Comparison of ENCODE assay signal across 2 cellular contexts in the genomic region with DNA sequence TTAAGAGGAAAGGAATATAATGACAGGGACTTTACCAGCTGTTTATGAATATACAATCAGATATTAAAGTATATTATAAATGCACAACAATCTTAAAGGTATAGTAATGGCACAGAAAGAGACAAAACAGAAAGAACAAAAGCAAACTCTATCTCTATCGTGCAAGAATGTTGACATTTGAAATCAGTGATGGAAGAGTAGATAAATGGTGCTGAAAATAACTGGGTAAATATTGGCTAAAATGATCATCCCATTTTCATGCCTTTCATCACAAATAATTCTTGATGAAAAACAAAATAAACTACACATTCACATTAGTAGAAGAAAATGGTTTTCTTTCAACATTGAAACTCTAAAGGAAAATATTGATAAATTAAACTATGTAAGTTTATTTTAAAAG.
TF ChIP-seq lines count a peak whose summit lies in the region.

No MANE protein-coding gene starts in this region.

TF ChIP-seq in HepG2, 621 proteins besides CTCF, POLR2A, EP300 and RAD21:
- TF ChIP-seq SOX13 (IDR thresholded peaks at IDR 0.05) (no peak), SOX13 (CRISPR knock-in tag; conservative IDR thresholded peaks at IDR 0.05 in 1 of 2, IDR thresholded peaks at IDR 0.05 in 1 of 2) (peak in 1 of 2 experiments; percentile 74; a peak in 2 of 4 replicates), POGZ (CRISPR knock-in tag; IDR thresholded peaks at IDR 0.05) (no peak), ZNF772 (CRISPR knock-in tag; IDR thresholded peaks at IDR 0.05) (no peak), ARNT2 (CRISPR knock-in tag; IDR thresholded peaks at IDR 0.05; ENCODE audit: low read depth) (no peak), MEF2D (CRISPR knock-in tag; IDR thresholded peaks at IDR 0.05) (0 out of 2 replicates have a peak, but pooled peaks have one; percentile 26), SOX5 (CRISPR knock-in tag; IDR thresholded peaks at IDR 0.05; ENCODE audit: borderline replicate concordance) (peak; percentile 34; the same call in 1 of the 2 replicates), GATAD2A (CRISPR knock-in tag; IDR thresholded peaks at IDR 0.05) (peak; percentile 31; the same call in 1 of the 2 replicates), AHR (CRISPR knock-in tag; IDR thresholded peaks at IDR 0.05) (no peak), FOXA3 (CRISPR knock-in tag; IDR thresholded peaks at IDR 0.05) (peak; percentile 55; the same call in 1 of the 2 replicates), NCOA2 (CRISPR knock-in tag; IDR thresholded peaks at IDR 0.05) (peak; percentile 65; the same call in 1 of the 2 replicates)
- TF ChIP-seq, protein P1, sequence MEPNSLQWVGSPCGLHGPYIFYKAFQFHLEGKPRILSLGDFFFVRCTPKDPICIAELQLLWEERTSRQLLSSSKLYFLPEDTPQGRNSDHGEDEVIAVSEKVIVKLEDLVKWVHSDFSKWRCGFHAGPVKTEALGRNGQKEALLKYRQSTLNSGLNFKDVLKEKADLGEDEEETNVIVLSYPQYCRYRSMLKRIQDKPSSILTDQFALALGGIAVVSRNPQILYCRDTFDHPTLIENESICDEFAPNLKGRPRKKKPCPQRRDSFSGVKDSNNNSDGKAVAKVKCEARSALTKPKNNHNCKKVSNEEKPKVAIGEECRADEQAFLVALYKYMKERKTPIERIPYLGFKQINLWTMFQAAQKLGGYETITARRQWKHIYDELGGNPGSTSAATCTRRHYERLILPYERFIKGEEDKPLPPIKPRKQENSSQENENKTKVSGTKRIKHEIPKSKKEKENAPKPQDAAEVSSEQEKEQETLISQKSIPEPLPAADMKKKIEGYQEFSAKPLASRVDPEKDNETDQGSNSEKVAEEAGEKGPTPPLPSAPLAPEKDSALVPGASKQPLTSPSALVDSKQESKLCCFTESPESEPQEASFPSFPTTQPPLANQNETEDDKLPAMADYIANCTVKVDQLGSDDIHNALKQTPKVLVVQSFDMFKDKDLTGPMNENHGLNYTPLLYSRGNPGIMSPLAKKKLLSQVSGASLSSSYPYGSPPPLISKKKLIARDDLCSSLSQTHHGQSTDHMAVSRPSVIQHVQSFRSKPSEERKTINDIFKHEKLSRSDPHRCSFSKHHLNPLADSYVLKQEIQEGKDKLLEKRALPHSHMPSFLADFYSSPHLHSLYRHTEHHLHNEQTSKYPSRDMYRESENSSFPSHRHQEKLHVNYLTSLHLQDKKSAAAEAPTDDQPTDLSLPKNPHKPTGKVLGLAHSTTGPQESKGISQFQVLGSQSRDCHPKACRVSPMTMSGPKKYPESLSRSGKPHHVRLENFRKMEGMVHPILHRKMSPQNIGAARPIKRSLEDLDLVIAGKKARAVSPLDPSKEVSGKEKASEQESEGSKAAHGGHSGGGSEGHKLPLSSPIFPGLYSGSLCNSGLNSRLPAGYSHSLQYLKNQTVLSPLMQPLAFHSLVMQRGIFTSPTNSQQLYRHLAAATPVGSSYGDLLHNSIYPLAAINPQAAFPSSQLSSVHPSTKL (CRISPR knock-in tag; IDR thresholded peaks at IDR 0.05), result peak; percentile 59
- TF ChIP-seq, protein P2, sequence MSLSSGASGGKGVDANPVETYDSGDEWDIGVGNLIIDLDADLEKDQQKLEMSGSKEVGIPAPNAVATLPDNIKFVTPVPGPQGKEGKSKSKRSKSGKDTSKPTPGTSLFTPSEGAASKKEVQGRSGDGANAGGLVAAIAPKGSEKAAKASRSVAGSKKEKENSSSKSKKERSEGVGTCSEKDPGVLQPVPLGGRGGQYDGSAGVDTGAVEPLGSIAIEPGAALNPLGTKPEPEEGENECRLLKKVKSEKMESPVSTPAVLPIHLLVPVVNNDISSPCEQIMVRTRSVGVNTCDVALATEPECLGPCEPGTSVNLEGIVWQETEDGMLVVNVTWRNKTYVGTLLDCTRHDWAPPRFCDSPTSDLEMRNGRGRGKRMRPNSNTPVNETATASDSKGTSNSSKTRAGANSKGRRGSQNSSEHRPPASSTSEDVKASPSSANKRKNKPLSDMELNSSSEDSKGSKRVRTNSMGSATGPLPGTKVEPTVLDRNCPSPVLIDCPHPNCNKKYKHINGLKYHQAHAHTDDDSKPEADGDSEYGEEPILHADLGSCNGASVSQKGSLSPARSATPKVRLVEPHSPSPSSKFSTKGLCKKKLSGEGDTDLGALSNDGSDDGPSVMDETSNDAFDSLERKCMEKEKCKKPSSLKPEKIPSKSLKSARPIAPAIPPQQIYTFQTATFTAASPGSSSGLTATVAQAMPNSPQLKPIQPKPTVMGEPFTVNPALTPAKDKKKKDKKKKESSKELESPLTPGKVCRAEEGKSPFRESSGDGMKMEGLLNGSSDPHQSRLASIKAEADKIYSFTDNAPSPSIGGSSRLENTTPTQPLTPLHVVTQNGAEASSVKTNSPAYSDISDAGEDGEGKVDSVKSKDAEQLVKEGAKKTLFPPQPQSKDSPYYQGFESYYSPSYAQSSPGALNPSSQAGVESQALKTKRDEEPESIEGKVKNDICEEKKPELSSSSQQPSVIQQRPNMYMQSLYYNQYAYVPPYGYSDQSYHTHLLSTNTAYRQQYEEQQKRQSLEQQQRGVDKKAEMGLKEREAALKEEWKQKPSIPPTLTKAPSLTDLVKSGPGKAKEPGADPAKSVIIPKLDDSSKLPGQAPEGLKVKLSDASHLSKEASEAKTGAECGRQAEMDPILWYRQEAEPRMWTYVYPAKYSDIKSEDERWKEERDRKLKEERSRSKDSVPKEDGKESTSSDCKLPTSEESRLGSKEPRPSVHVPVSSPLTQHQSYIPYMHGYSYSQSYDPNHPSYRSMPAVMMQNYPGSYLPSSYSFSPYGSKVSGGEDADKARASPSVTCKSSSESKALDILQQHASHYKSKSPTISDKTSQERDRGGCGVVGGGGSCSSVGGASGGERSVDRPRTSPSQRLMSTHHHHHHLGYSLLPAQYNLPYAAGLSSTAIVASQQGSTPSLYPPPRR (CRISPR knock-in tag; IDR thresholded peaks at IDR 0.05; ENCODE audit: borderline replicate concordance), result no peak
- TF ChIP-seq, protein P3, sequence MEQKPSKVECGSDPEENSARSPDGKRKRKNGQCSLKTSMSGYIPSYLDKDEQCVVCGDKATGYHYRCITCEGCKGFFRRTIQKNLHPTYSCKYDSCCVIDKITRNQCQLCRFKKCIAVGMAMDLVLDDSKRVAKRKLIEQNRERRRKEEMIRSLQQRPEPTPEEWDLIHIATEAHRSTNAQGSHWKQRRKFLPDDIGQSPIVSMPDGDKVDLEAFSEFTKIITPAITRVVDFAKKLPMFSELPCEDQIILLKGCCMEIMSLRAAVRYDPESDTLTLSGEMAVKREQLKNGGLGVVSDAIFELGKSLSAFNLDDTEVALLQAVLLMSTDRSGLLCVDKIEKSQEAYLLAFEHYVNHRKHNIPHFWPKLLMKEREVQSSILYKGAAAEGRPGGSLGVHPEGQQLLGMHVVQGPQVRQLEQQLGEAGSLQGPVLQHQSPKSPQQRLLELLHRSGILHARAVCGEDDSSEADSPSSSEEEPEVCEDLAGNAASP (CRISPR knock-in tag; IDR thresholded peaks at IDR 0.05; ENCODE audit: borderline replicate concordance), result no peak
TF ChIP-seq in HepG2: peak in this region for 7.

TF ChIP-seq in GM12878, 131 proteins besides CTCF, POLR2A, EP300 and RAD21:
- TF ChIP-seq KLF5 (IDR thresholded peaks at IDR 0.05; ENCODE audit: partially characterized antibody), result no peak
- TF ChIP-seq IRF4 (IDR thresholded peaks at IDR 0.05; ENCODE audit: low read depth, low read length), result no peak
- TF ChIP-seq PML (IDR thresholded peaks at IDR 0.05; ENCODE audit: low read length), result no peak
- TF ChIP-seq RB1 (IDR thresholded peaks at IDR 0.05; ENCODE audit: borderline replicate concordance), result no peak
